Comparison of ENCODE assay signal across 32 cellular contexts in the genomic region with DNA sequence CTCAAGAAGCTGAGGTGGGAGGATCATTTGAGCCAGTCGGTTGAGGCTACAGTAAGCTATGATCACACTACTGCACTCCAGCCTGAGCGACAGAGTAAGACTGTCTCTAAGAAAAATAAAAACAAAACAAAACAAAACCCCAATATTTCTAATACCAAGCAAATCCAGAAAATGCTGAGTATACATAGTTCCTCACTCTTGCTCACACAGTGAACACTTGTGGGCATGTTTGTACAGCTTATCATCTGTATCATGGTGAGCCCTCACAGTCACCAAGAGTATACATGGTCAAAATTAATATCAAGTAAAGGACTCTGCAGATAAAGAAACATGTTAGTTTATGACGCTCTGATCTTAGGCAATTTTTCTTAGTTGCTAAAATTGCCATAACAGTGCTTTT. TPM values are rescaled to one million over a fixed set of nuclear protein-coding genes. Genes with fewer than 3 reads are reported as not detected.
"Had no signal": no experiment of that assay in that cellular context is flagged by ENCODE, and none has a peak within 500 bp of the region (broad histone marks: within the 10 kb centered on the region; RNA-seq: fewer than 3 reads in every experiment).

No MANE protein-coding gene starts in this region.

- H3K36me3 ChIP-seq: adrenal gland, cardiac muscle cell, gastrocnemius medialis, heart left ventricle had no signal

- ATAC-seq: activated CD4-positive, alpha-beta T cell treated with anti-CD3 and anti-CD28 coated beads for 36 hours; activated CD8-positive, alpha-beta memory T cell treated with anti-CD3 and anti-CD28 coated beads, Interleukin-2, amount 10 ng/mL, durations not matched to agents 7 days and 5 days; activated CD8-positive, alpha-beta T cell treated with anti-CD3 and anti-CD28 coated beads, Interleukin-2, amount 10 ng/mL, durations not matched to agents 7 days and 5 days; activated naive CD8-positive, alpha-beta T cell treated with anti-CD3 and anti-CD28 coated beads, Interleukin-2, amount 50 U/mL, for 24 hours; body of pancreas; esophagus mucosa; foreskin keratinocyte; gastrocnemius medialis; heart left ventricle had no signal

- H3K4me3 ChIP-seq: adrenal gland, body of pancreas, cardiac muscle cell, coronary artery, dorsolateral prefrontal cortex, gastrocnemius medialis, heart left ventricle had no signal

- H3K4me1 ChIP-seq: adrenal gland, body of pancreas, gastrocnemius medialis, heart left ventricle had no signal

- DNase-seq: activated CD4-positive, alpha-beta memory T cell treated with anti-CD3 and anti-CD28 coated beads for 36 hours; activated CD4-positive, alpha-beta T cell treated with anti-CD3 and anti-CD28 coated beads for 36 hours; activated CD4-positive, alpha-beta T cell treated with anti-CD3 and anti-CD28 coated beads, Interleukin-2, amount 10 ng/mL, durations not matched to agents 24 days and 14 days; activated CD4-positive, CD25-positive, alpha-beta regulatory T cell; activated CD4-positive, CD25-positive, alpha-beta regulatory T cell treated with anti-CD3 and anti-CD28 coated beads, Interleukin-2, amount 50 U/mL, for 72 hours; activated CD8-positive, alpha-beta memory T cell treated with anti-CD3 and anti-CD28 coated beads, Interleukin-2, amount 10 ng/mL, durations not matched to agents 7 days and 5 days; activated CD8-positive, alpha-beta memory T cell treated with anti-CD3 and anti-CD28 coated beads, Interleukin-2, amount 50 U/mL, for 4 hours; activated CD8-positive, alpha-beta T cell treated with anti-CD3 and anti-CD28 coated beads, Interleukin-2, amount 10 ng/mL, durations not matched to agents 7 days and 5 days; activated effector memory CD4-positive, alpha-beta T cell treated with anti-CD3 and anti-CD28 coated beads, Interleukin-2, amount 50 U/mL, for 16 hours; activated naive CD4-positive, alpha-beta T cell treated with anti-CD3 and anti-CD28 coated beads for 36 hours; activated naive CD8-positive, alpha-beta T cell treated with anti-CD3 and anti-CD28 coated beads for 36 hours; activated naive CD8-positive, alpha-beta T cell treated with anti-CD3 and anti-CD28 coated beads, Interleukin-2, amount 50 U/mL, for 24 hours; activated T-cell treated with anti-CD3 and anti-CD28 coated beads, Interleukin-2, amount 50 U/mL, for 1 hour; activated T-cell treated with anti-CD3 and anti-CD28 coated beads, Interleukin-2, amount 50 U/mL, for 48 hours; adrenal gland; amygdala; aorta; body of pancreas; central memory CD4-positive, alpha-beta T cell; cerebellar nuclear complex; dorsolateral prefrontal cortex; effector memory CD4-positive, alpha-beta T cell; endodermal cell; foreskin keratinocyte; gastrocnemius medialis; glutamatergic neuron; heart left ventricle; T-helper 2 cell had no signal

- H3K27me3 ChIP-seq: adrenal gland, cardiac muscle cell, dorsolateral prefrontal cortex, foreskin keratinocyte, gastrocnemius medialis, heart left ventricle had no signal

- H3K27ac ChIP-seq: adrenal gland, body of pancreas, cardiac muscle cell, coronary artery, dorsolateral prefrontal cortex, foreskin keratinocyte, gastrocnemius medialis, heart left ventricle had no signal

- H3K9me3 ChIP-seq: adrenal gland, body of pancreas, gastrocnemius medialis, heart left ventricle had no signal

RNA-seq across cellular contexts. Expression of a gene that starts 41.5 kb away (rescaled TPM):
- total RNA-seq: activated CD8-positive, alpha-beta T cell treated with anti-CD3 and anti-CD28 coated beads, Interleukin-2, amount 10 ng/mL, durations not matched to agents 7 days and 5 days; activated T-helper 2 cell treated with anti-CD3 and anti-CD28 coated beads, Interferon-gamma antibody, Interleukin-2, Interleukin-4, amounts not matched to agents 10 μg/mL and 5 μg/mL and 100 μg/mL, durations not matched to agents 14 hours and 24 hours and 36 hours; aorta; endodermal cell had no signal
- polyA plus RNA-seq: aorta had no signal
